In genomic region chr9:88897081-88897480, GRCh38 we compare ENCODE assay signal across 37 cellular contexts.
"Had no signal": no experiment of that assay in that cellular context is flagged by ENCODE, and none has a peak within 500 bp of the region (broad histone marks: within the 10 kb centered on the region; RNA-seq: fewer than 3 reads in every experiment).

No MANE protein-coding gene starts in this region.

- H3K4me1 Mint-ChIP-seq: activated CD4-positive, alpha-beta memory T cell treated with anti-CD3 and anti-CD28 coated beads, Interleukin-2, amount 10 ng/mL, durations not matched to agents 7 days and 5 days; activated CD4-positive, alpha-beta T cell treated with anti-CD3 and anti-CD28 coated beads for 36 hours; activated CD4-positive, alpha-beta T cell treated with anti-CD3 and anti-CD28 coated beads, Interleukin-2, amount 10 ng/mL, durations not matched to agents 7 days and 5 days; activated CD8-positive, alpha-beta memory T cell treated with anti-CD3 and anti-CD28 coated beads, Interleukin-2, amount 10 ng/mL, durations not matched to agents 7 days and 5 days; activated naive CD4-positive, alpha-beta T cell treated with anti-CD3 and anti-CD28 coated beads, Interleukin-2, amount 10 ng/mL, durations not matched to agents 7 days and 5 days; activated naive CD4-positive, alpha-beta T cell treated with anti-CD3 and anti-CD28 coated beads, Interleukin-2, amount 50 U/mL, for 24 hours; activated naive CD8-positive, alpha-beta T cell treated with anti-CD3 and anti-CD28 coated beads, Interleukin-2, amount 10 ng/mL, durations not matched to agents 7 days and 5 days; activated naive CD8-positive, alpha-beta T cell treated with anti-CD3 and anti-CD28 coated beads, Interleukin-2, amount 50 U/mL, for 24 hours; central memory CD8-positive, alpha-beta T cell; WTC11 had no signal

- ATAC-seq: activated CD4-positive, alpha-beta T cell treated with anti-CD3 and anti-CD28 coated beads for 36 hours; activated CD4-positive, CD25-positive, alpha-beta regulatory T cell treated with anti-CD3 and anti-CD28 coated beads, Interleukin-2, amount 50 U/mL, for 24 hours; activated CD8-positive, alpha-beta memory T cell treated with anti-CD3 and anti-CD28 coated beads, Interleukin-2, amount 10 ng/mL, durations not matched to agents 7 days and 5 days; activated CD8-positive, alpha-beta T cell treated with anti-CD3 and anti-CD28 coated beads, Interleukin-2, amount 10 ng/mL, durations not matched to agents 7 days and 5 days; activated naive CD8-positive, alpha-beta T cell treated with anti-CD3 and anti-CD28 coated beads, Interleukin-2, amount 50 U/mL, for 24 hours; WTC11 had no signal

- H3K27me3 Mint-ChIP-seq: brain had no signal

- H3K4me1 ChIP-seq: ascending aorta had no signal

- DNase-seq: activated CD4-positive, alpha-beta memory T cell treated with anti-CD3 and anti-CD28 coated beads, Interleukin-2, amount 10 ng/mL, durations not matched to agents 7 days and 5 days; activated CD4-positive, alpha-beta T cell treated with anti-CD3 and anti-CD28 coated beads for 1 hour; activated CD4-positive, alpha-beta T cell treated with anti-CD3 and anti-CD28 coated beads for 36 hours; activated CD4-positive, alpha-beta T cell treated with anti-CD3 and anti-CD28 coated beads for 48 hours; activated CD4-positive, alpha-beta T cell treated with anti-CD3 and anti-CD28 coated beads, Interleukin-2, amount 10 ng/mL, durations not matched to agents 7 days and 5 days; activated CD4-positive, alpha-beta T cell treated with anti-CD3 and anti-CD28 coated beads, Interleukin-2, amount 50 U/mL, for 48 hours; activated CD4-positive, CD25-positive, alpha-beta regulatory T cell; activated CD8-positive, alpha-beta memory T cell treated with anti-CD3 and anti-CD28 coated beads for 24 hours; activated CD8-positive, alpha-beta memory T cell treated with anti-CD3 and anti-CD28 coated beads, Interleukin-2, amount 10 ng/mL, durations not matched to agents 7 days and 5 days; activated CD8-positive, alpha-beta memory T cell treated with anti-CD3 and anti-CD28 coated beads, Interleukin-2, amount 50 U/mL, for 48 hours; activated CD8-positive, alpha-beta T cell treated with anti-CD3 and anti-CD28 coated beads, Interleukin-2, amount 10 ng/mL, durations not matched to agents 7 days and 5 days; activated effector memory CD4-positive, alpha-beta T cell treated with Interleukin-2 at 50 U/mL for 16 hours; activated gamma-delta T cell; activated naive CD4-positive, alpha-beta T cell treated with anti-CD3 and anti-CD28 coated beads, Interleukin-2, amount 10 ng/mL, durations not matched to agents 7 days and 5 days; activated naive CD4-positive, alpha-beta T cell treated with Interleukin-2 at 50 U/mL for 16 hours; activated naive CD8-positive, alpha-beta T cell treated with anti-CD3 and anti-CD28 coated beads, Interleukin-2, amount 10 ng/mL, durations not matched to agents 7 days and 5 days; activated naive CD8-positive, alpha-beta T cell treated with anti-CD3 and anti-CD28 coated beads, Interleukin-2, amount 50 U/mL, for 24 hours; activated T-cell treated with anti-CD3 and anti-CD28 coated beads, Interleukin-2, amount 50 U/mL, for 24 hours; activated T-cell treated with anti-CD3 and anti-CD28 coated beads, Interleukin-2, amount 50 U/mL, for 48 hours; amygdala; anterior cingulate cortex; caudate nucleus; T-helper 1 cell; T-helper 2 cell; T-helper 9 cell; WERI-Rb-1 had no signal

- H3K27me3 ChIP-seq: ascending aorta, cardiac muscle cell had no signal

- H3K36me3 Mint-ChIP-seq: activated CD8-positive, alpha-beta memory T cell treated with anti-CD3 and anti-CD28 coated beads, Interleukin-2, amount 10 ng/mL, durations not matched to agents 7 days and 5 days; activated naive CD4-positive, alpha-beta T cell treated with anti-CD3 and anti-CD28 coated beads, Interleukin-2, amount 10 ng/mL, durations not matched to agents 7 days and 5 days; activated naive CD4-positive, alpha-beta T cell treated with anti-CD3 and anti-CD28 coated beads, Interleukin-2, amount 50 U/mL, for 24 hours; activated naive CD8-positive, alpha-beta T cell; activated naive CD8-positive, alpha-beta T cell treated with anti-CD3 and anti-CD28 coated beads, Interleukin-2, amount 10 ng/mL, durations not matched to agents 7 days and 5 days; brain; WTC11 had no signal

- H3K27ac ChIP-seq: ascending aorta, cardiac muscle cell, WERI-Rb-1 had no signal

- H3K9me3 ChIP-seq: ascending aorta had no signal

- H3K9me3 Mint-ChIP-seq: activated CD4-positive, alpha-beta memory T cell treated with anti-CD3 and anti-CD28 coated beads, Interleukin-2, amount 10 ng/mL, durations not matched to agents 7 days and 5 days; activated CD4-positive, alpha-beta T cell treated with anti-CD3 and anti-CD28 coated beads, Interleukin-2, amount 10 ng/mL, durations not matched to agents 7 days and 5 days; activated naive CD4-positive, alpha-beta T cell treated with anti-CD3 and anti-CD28 coated beads, Interleukin-2, amount 10 ng/mL, durations not matched to agents 7 days and 5 days; activated naive CD4-positive, alpha-beta T cell treated with anti-CD3 and anti-CD28 coated beads, Interleukin-2, amount 50 U/mL, for 24 hours; activated naive CD8-positive, alpha-beta T cell treated with anti-CD3 and anti-CD28 coated beads, Interleukin-2, amount 10 ng/mL, durations not matched to agents 7 days and 5 days; activated naive CD8-positive, alpha-beta T cell treated with anti-CD3 and anti-CD28 coated beads, Interleukin-2, amount 50 U/mL, for 24 hours; activated T-cell treated with anti-CD3 and anti-CD28 coated beads, Interleukin-2, amount 50 U/mL, for 24 hours; activated T-helper 2 cell treated with anti-CD3 and anti-CD28 coated beads, Interferon-gamma antibody, Interleukin-2, Interleukin-4, amounts not matched to agents 10 μg/mL and 5 μg/mL and 100 μg/mL, durations not matched to agents 14 hours and 24 hours and 36 hours; central memory CD8-positive, alpha-beta T cell; T-helper 1 cell treated with Interleukin-12 subunit alpha and Interleukin-12 subunit beta and Interleukin-4 antibody, amounts not matched to agents 30 μg/mL and 1 μg/mL, for 36 hours; T-helper 2 cell treated with Interferon-gamma antibody and Interleukin-4, amounts not matched to agents 5 μg/mL and 100 μg/mL, for 36 hours; WTC11 had no signal

- H3K4me3 ChIP-seq: ascending aorta, cardiac muscle cell had no signal

- H3K27ac Mint-ChIP-seq: activated CD4-positive, alpha-beta memory T cell treated with anti-CD3 and anti-CD28 coated beads, Interleukin-2, amount 10 ng/mL, durations not matched to agents 7 days and 5 days; activated CD4-positive, alpha-beta T cell treated with anti-CD3 and anti-CD28 coated beads for 36 hours; activated CD4-positive, alpha-beta T cell treated with anti-CD3 and anti-CD28 coated beads, Interleukin-2, amount 10 ng/mL, durations not matched to agents 7 days and 5 days; activated CD8-positive, alpha-beta memory T cell treated with anti-CD3 and anti-CD28 coated beads, Interleukin-2, amount 10 ng/mL, durations not matched to agents 7 days and 5 days; activated CD8-positive, alpha-beta T cell treated with anti-CD3 and anti-CD28 coated beads, Interleukin-2, amount 10 ng/mL, durations not matched to agents 7 days and 5 days; activated naive CD4-positive, alpha-beta T cell treated with anti-CD3 and anti-CD28 coated beads, Interleukin-2, amount 10 ng/mL, durations not matched to agents 7 days and 5 days; activated naive CD4-positive, alpha-beta T cell treated with anti-CD3 and anti-CD28 coated beads, Interleukin-2, amount 50 U/mL, for 24 hours; activated naive CD8-positive, alpha-beta T cell; activated naive CD8-positive, alpha-beta T cell treated with anti-CD3 and anti-CD28 coated beads, Interleukin-2, amount 10 ng/mL, durations not matched to agents 7 days and 5 days; activated naive CD8-positive, alpha-beta T cell treated with anti-CD3 and anti-CD28 coated beads, Interleukin-2, amount 50 U/mL, for 24 hours; activated T-cell treated with anti-CD3 and anti-CD28 coated beads, Interleukin-2, amount 50 U/mL, for 24 hours; activated T-helper 2 cell treated with anti-CD3 and anti-CD28 coated beads, Interferon-gamma antibody, Interleukin-2, Interleukin-4, amounts not matched to agents 10 μg/mL and 5 μg/mL and 100 μg/mL, durations not matched to agents 14 hours and 24 hours and 36 hours; brain; T-helper 1 cell treated with Interleukin-12 subunit alpha and Interleukin-12 subunit beta and Interleukin-4 antibody, amounts not matched to agents 30 μg/mL and 1 μg/mL, for 36 hours; T-helper 2 cell treated with Interferon-gamma antibody and Interleukin-4, amounts not matched to agents 5 μg/mL and 100 μg/mL, for 36 hours; WTC11 had no signal

- H3K4me3 Mint-ChIP-seq: activated CD4-positive, alpha-beta memory T cell treated with anti-CD3 and anti-CD28 coated beads, Interleukin-2, amount 10 ng/mL, durations not matched to agents 7 days and 5 days; activated CD4-positive, alpha-beta T cell treated with anti-CD3 and anti-CD28 coated beads for 36 hours; activated CD4-positive, alpha-beta T cell treated with anti-CD3 and anti-CD28 coated beads, Interleukin-2, amount 10 ng/mL, durations not matched to agents 7 days and 5 days; activated CD8-positive, alpha-beta memory T cell treated with anti-CD3 and anti-CD28 coated beads, Interleukin-2, amount 10 ng/mL, durations not matched to agents 7 days and 5 days; activated CD8-positive, alpha-beta T cell treated with anti-CD3 and anti-CD28 coated beads, Interleukin-2, amount 10 ng/mL, durations not matched to agents 7 days and 5 days; activated naive CD4-positive, alpha-beta T cell treated with anti-CD3 and anti-CD28 coated beads, Interleukin-2, amount 10 ng/mL, durations not matched to agents 7 days and 5 days; activated naive CD4-positive, alpha-beta T cell treated with anti-CD3 and anti-CD28 coated beads, Interleukin-2, amount 50 U/mL, for 24 hours; activated naive CD8-positive, alpha-beta T cell; activated naive CD8-positive, alpha-beta T cell treated with anti-CD3 and anti-CD28 coated beads, Interleukin-2, amount 10 ng/mL, durations not matched to agents 7 days and 5 days; activated naive CD8-positive, alpha-beta T cell treated with anti-CD3 and anti-CD28 coated beads, Interleukin-2, amount 50 U/mL, for 24 hours; activated T-cell treated with anti-CD3 and anti-CD28 coated beads, Interleukin-2, amount 50 U/mL, for 24 hours; brain; central memory CD8-positive, alpha-beta T cell; T-helper 1 cell treated with Interleukin-12 subunit alpha and Interleukin-12 subunit beta and Interleukin-4 antibody, amounts not matched to agents 30 μg/mL and 1 μg/mL, for 36 hours; T-helper 2 cell treated with Interferon-gamma antibody and Interleukin-4, amounts not matched to agents 5 μg/mL and 100 μg/mL, for 36 hours; WTC11 had no signal

- H3K36me3 ChIP-seq: ascending aorta, cardiac muscle cell, WERI-Rb-1 had no signal
